ENCODE assay signal across 15 cellular contexts in the genomic region with DNA sequence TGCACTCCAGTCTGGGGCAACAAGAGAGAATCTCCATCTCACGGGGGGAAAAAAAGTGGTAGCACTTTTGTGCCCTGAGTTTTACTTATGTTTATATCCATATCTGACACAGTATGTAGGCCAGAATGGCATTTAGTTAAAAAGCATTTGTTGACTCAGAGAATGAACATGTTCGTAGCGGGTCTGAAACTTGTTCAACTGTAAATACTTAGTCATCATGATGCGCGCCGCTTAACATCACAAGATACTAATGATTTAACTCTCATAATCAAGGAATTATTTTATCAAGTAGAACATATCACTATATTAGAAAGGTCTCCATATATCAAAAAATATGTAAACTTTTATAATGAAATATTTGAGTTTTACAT. TPM values are rescaled to one million over a fixed set of nuclear protein-coding genes. Genes with fewer than 3 reads are reported as not detected.
A peak's percentile ranks its signal among the peaks of the same experiment; 100 is the strongest.
DNase-seq lines count a peak whose midpoint lies in the region; FAIRE-seq and TF ChIP-seq lines count a peak whose summit lies in the region.
"Had no signal": no experiment of that assay in that cellular context is flagged by ENCODE, and none has a peak within 500 bp of the region (broad histone marks: within the 10 kb centered on the region; RNA-seq: fewer than 3 reads in every experiment).

No MANE protein-coding gene starts in this region.

- no peaks in the 10 kb centered on the region for H3K4me1 ChIP-seq in colonic mucosa
- H3K4me1 ChIP-seq: prostate gland had no signal

- no peaks in the 10 kb centered on the region for H3K27me3 ChIP-seq in kidney epithelial cell (ENCODE audit: control insufficient read depth, insufficient read depth, low read length)
- H3K27me3 ChIP-seq in colonic mucosa = no peaks in the 10 kb centered on the region
- H3K27me3 ChIP-seq: transverse colon had no signal

- TF ChIP-seq CTCF in AG09319 (IDR thresholded peaks at IDR 0.05; ENCODE audit: low read depth, low read length) = no peak
- TF ChIP-seq CTCF in kidney epithelial cell (IDR thresholded peaks at IDR 0.05; ENCODE audit: insufficient read depth, low read length, poor library complexity, severe bottlenecking) = no peak
- TF ChIP-seq CTCF in colonic mucosa (IDR thresholded peaks at IDR 0.05) = no peak

- intact Hi-C loops in colonic mucosa (cut with DNase I) = no loop called here

- H3K9me3 ChIP-seq in colonic mucosa = no peaks in the 10 kb centered on the region
- H3K9me3 ChIP-seq: prostate gland, transverse colon had no signal

- peak; percentile 4 for DNase-seq in AG09319 (ENCODE audit: extremely low read depth, low read depth)
- DNase-seq in RCC 7860 (ENCODE audit: low spot score) = peak; percentile 52
- peak; percentile 59 for DNase-seq in kidney epithelial cell (ENCODE audit: low read depth)
- DNase-seq in globus pallidus (ENCODE audit: low spot score) = no peak
- DNase-seq in stimulated activated CD4-positive, alpha-beta T cell treated with anti-CD3 and anti-CD28 coated beads, Interleukin-2, amount 100 ng/mL, for 48 hours = no peak
- DNase-seq in GM19240 (ENCODE audit: insufficient read length, low spot score) = no peak
- no peak for DNase-seq in colonic mucosa
- DNase-seq: AML-193; cortex of kidney; DMS153; left cardiac atrium; stimulated activated CD4-positive, alpha-beta T cell treated with anti-CD3 and anti-CD28 coated beads, Interleukin-4, amount 100 ng/mL, for 1 hour; transverse colon had no signal

- FAIRE-seq in RCC 7860 (lab: Jason Lieb, UNC) (peak; percentile 89), colon (lab: Jason Lieb, UNC) (peak; percentile 51)

- no peak overlapping the region for H3K4me3 ChIP-seq in kidney epithelial cell (ENCODE audit: low read depth, low read length)
- no peak overlapping the region for H3K4me3 ChIP-seq in colonic mucosa
- H3K4me3 ChIP-seq: prostate gland, transverse colon had no signal

- H3K36me3 ChIP-seq in kidney epithelial cell (ENCODE audit: control insufficient read depth, insufficient read depth, low read length) = no peaks in the 10 kb centered on the region
- H3K36me3 ChIP-seq in colonic mucosa = no peaks in the 10 kb centered on the region
- H3K36me3 ChIP-seq: prostate gland, transverse colon had no signal

- H3K27ac ChIP-seq in colonic mucosa = no peak overlapping the region
- H3K27ac ChIP-seq: prostate gland, transverse colon had no signal

- H3K9ac ChIP-seq in colonic mucosa (ENCODE audit: low read depth in 2 of 2, low read length in 2 of 2) = no peak overlapping the region

RNA-seq across cellular contexts. Expression of gene ITGA2B, which starts 55.3 kb away (rescaled TPM):
- 0.04 and 0.14 TPM in 2 replicates for total RNA-seq in kidney epithelial cell
- under 1 TPM; 0.37 to 0.69 TPM for total RNA-seq in colonic mucosa

RNA-seq across cellular contexts. Expression of gene GPATCH8, which starts 58.5 kb away (rescaled TPM):
- total RNA-seq in kidney epithelial cell (30.9 and 34.9 TPM in 2 replicates), colonic mucosa (10 to 100 TPM; 30.3 to 33.9 TPM)

Comparison
In these comparisons a context has a peak if more than half of its experiments do, and no peak if none do; other contexts are left out.
1. DNase-seq: peak in AG09319 (single experiment), RCC 7860 (single experiment) and kidney epithelial cell (single experiment); none in globus pallidus (single experiment), stimulated activated CD4-positive, alpha-beta T cell treated with anti-CD3 and anti-CD28 coated beads, Interleukin-2, amount 100 ng/mL, for 48 hours (0 of 2), GM19240 (single experiment) and colonic mucosa (single experiment).